9 cellular contexts compared by ENCODE assay signal in genomic region chrX:107713205-107714195, GRCh38.
DNase-seq lines count a peak whose midpoint lies in the region; ATAC-seq and TF ChIP-seq lines count a peak whose summit lies in the region.
"Had no signal": no experiment of that assay in that cellular context is flagged by ENCODE, and none has a peak within 500 bp of the region (broad histone marks: within the 10 kb centered on the region; RNA-seq: fewer than 3 reads in every experiment).

No MANE protein-coding gene starts in this region.

- DNase-seq in NCI-H446 (lab: John Stamatoyannopoulos, UW) (peak; percentile 31 to 71), nephron progenitor cell (no peak), NCI-H1417 (lab: John Stamatoyannopoulos, UW) (no peak), NAMALWA (ENCODE audit: low spot score) (no peak), NCI-H510A treated with DMSO at 0.1 percent for 48 hours (lab: John Stamatoyannopoulos, UW) (no peak)
- peak in 2 of 3 experiments; percentile 42 to 52 for DNase-seq in effector memory CD8-positive, alpha-beta T cell
- DNase-seq: mucosa of descending colon had no signal

- H3K27me3 Mint-ChIP-seq in effector memory CD8-positive, alpha-beta T cell: no peaks in the 10 kb centered on the region
- H3K27me3 Mint-ChIP-seq in nephron progenitor cell (ENCODE audit: low read depth, poor library complexity): peaks cover 5% of the 10 kb centered on the region

- peak overlapping the region; percentile 89 to 91 for H3K4me3 Mint-ChIP-seq in effector memory CD8-positive, alpha-beta T cell
- peak overlapping the region; percentile 13 for H3K4me3 Mint-ChIP-seq in nephron progenitor cell

- H3K9me3 ChIP-seq in BLaER1 treated with 17β-estradiol and CSF1 and Interleukin-3, amounts not matched to agents 10 nM and 100 nM (replicated peaks in 1 of 11): no peaks in the 10 kb centered on the region
- H3K9me3 ChIP-seq: mucosa of descending colon had no signal

- H3K9me3 Mint-ChIP-seq in effector memory CD8-positive, alpha-beta T cell: no peaks in the 10 kb centered on the region
- peaks cover 47% of the 10 kb centered on the region for H3K9me3 Mint-ChIP-seq in nephron progenitor cell

- H3K27ac Mint-ChIP-seq in effector memory CD8-positive, alpha-beta T cell: peak overlapping the region; percentile 99
- H3K27ac Mint-ChIP-seq in nephron progenitor cell: no peak overlapping the region

- H3K4me3 ChIP-seq in BLaER1 treated with 17β-estradiol and CSF1 and Interleukin-3, amounts not matched to agents 10 nM and 100 nM: peak overlapping the region in 2 of 10 experiments; percentile 42 to 73; a peak in 3 of 20 replicates
- H3K4me3 ChIP-seq: mucosa of descending colon had no signal

- peaks cover 33 to 71% (median 61%) of the 10 kb centered on the region in 10 experiments for H3K4me1 ChIP-seq in BLaER1 treated with 17β-estradiol and CSF1 and Interleukin-3, amounts not matched to agents 10 nM and 100 nM

- peaks cover 61 to 90% (median 83%) of the 10 kb centered on the region in 11 experiments for H3K27me3 ChIP-seq in BLaER1 treated with 17β-estradiol and CSF1 and Interleukin-3, amounts not matched to agents 10 nM and 100 nM

- peak overlapping the region in 1 of 11 experiments; percentile 97; a peak in 2 of 22 replicates for H3K27ac ChIP-seq in BLaER1 treated with 17β-estradiol and CSF1 and Interleukin-3, amounts not matched to agents 10 nM and 100 nM

- peaks cover 59 to 60% of the 10 kb centered on the region in 2 donors for H3K4me1 Mint-ChIP-seq in effector memory CD8-positive, alpha-beta T cell (ENCODE audit: low read depth in 2 of 2)
- peaks cover 57% of the 10 kb centered on the region for H3K4me1 Mint-ChIP-seq in nephron progenitor cell

- peaks cover 0 to 48% (median 28%) of the 10 kb centered on the region in 11 experiments; a peak in 19 of 22 replicates for H4K20me1 ChIP-seq in BLaER1 treated with 17β-estradiol and CSF1 and Interleukin-3, amounts not matched to agents 10 nM and 100 nM

- no peak for TF ChIP-seq CTCF in nephron progenitor cell (IDR thresholded peaks at IDR 0.05)

- H3K36me3 ChIP-seq in BLaER1 treated with 17β-estradiol and CSF1 and Interleukin-3, amounts not matched to agents 10 nM and 100 nM: peaks cover 0 to 29% (median 12%) of the 10 kb centered on the region in 11 experiments; a peak in 13 of 22 replicates

- H3K9ac ChIP-seq in BLaER1 treated with 17β-estradiol and CSF1 and Interleukin-3, amounts not matched to agents 10 nM and 100 nM: peak overlapping the region in 1 of 11 experiments; percentile 9; a peak in 1 of 22 replicates

- peaks cover 76% of the 10 kb centered on the region for H3K36me3 Mint-ChIP-seq in effector memory CD8-positive, alpha-beta T cell (ENCODE audit: insufficient read depth)
- peaks cover 23% of the 10 kb centered on the region for H3K36me3 Mint-ChIP-seq in nephron progenitor cell (ENCODE audit: low read depth)

- peak overlapping the region in 7 of 11 experiments; percentile 14 to 92 (median 84); a peak in 12 of 22 replicates for H3K4me2 ChIP-seq in BLaER1 treated with 17β-estradiol and CSF1 and Interleukin-3, amounts not matched to agents 10 nM and 100 nM

- peak; percentile 11 for ATAC-seq in effector memory CD8-positive, alpha-beta T cell (replicated peaks)
- ATAC-seq in HG02973 (IDR thresholded peaks at IDR 0.05; ENCODE audit: unreplicated experiment): no peak
- ATAC-seq: mucosa of descending colon had no signal

Comparison
In these comparisons a context has a peak if more than half of its experiments do, and no peak if none do; other contexts are left out.
1. DNase-seq: peak in NCI-H446 (2 of 2) and effector memory CD8-positive, alpha-beta T cell (2 of 3); none in nephron progenitor cell (single experiment), NCI-H1417 (0 of 3), NAMALWA (single experiment) and NCI-H510A treated with DMSO at 0.1 percent for 48 hours (single experiment).